ENCODE assay signal across 18 cellular contexts in the genomic region with DNA sequence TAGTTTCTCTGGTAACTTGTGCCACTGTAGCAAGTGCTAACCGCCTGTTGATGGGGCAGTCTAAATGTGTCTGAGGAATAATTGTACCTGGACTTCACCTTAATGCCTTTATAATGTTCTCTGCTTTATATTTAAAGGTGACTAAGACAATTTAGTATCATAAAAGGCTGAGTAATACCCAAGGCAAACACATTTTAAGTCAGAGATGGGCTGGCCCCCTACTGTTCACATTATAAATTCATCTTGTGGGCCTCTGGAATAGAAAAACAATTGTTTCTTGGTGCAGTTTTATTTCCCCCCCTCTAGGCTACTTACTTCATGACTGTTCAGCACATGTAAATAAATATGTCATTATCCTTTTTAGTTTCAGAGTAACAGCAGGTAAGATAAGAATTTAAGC.
DNase-seq lines count a peak whose midpoint lies in the region; ATAC-seq, FAIRE-seq and TF ChIP-seq lines count a peak whose summit lies in the region.
"Had no signal": no experiment of that assay in that cellular context is flagged by ENCODE, and none has a peak within 500 bp of the region (broad histone marks: within the 10 kb centered on the region; RNA-seq: fewer than 3 reads in every experiment).

No MANE protein-coding gene starts in this region.

- FAIRE-seq in bronchial epithelial cell (lab: Jason Lieb, UNC) = no peak
- FAIRE-seq: TTC549 had no signal

- ATAC-seq in GM19455 (IDR thresholded peaks at IDR 0.05; ENCODE audit: unreplicated experiment) = no peak
- ATAC-seq in GM21825 (IDR thresholded peaks at IDR 0.05; ENCODE audit: unreplicated experiment) = no peak
- ATAC-seq in GM21619 (IDR thresholded peaks at IDR 0.05; ENCODE audit: unreplicated experiment) = no peak
- ATAC-seq: natural killer cell treated with Interleukin-12 subunit alpha and Interleukin-12 subunit beta and Interleukin-15 and Interleukin-18, amount 100 ng/mL, for 72 hours had no signal

- H3K36me3 Mint-ChIP-seq in progenitor cell of endocrine pancreas (ENCODE audit: insufficient read depth) = no peaks in the 10 kb centered on the region
- H3K36me3 Mint-ChIP-seq: IgD-negative memory B cell had no signal

- no peaks in the 10 kb centered on the region for H3K36me3 ChIP-seq in bronchial epithelial cell (ENCODE audit: control insufficient read depth, insufficient read depth, low read length)
- H3K36me3 ChIP-seq: SJSA1 had no signal

- no peaks in the 10 kb centered on the region for H3K27me3 Mint-ChIP-seq in progenitor cell of endocrine pancreas
- H3K27me3 Mint-ChIP-seq: natural killer cell treated with Interleukin-12 subunit alpha and Interleukin-12 subunit beta and Interleukin-15 and Interleukin-18, amount 100 ng/mL, for 72 hours had no signal

- H3K27ac Mint-ChIP-seq in progenitor cell of endocrine pancreas = no peak overlapping the region
- H3K27ac Mint-ChIP-seq: activated T-helper 1 cell treated with anti-CD3 and anti-CD28 coated beads, Interleukin-12 subunit alpha, Interleukin-12 subunit beta, Interleukin-2, Interleukin-4 antibody, amounts not matched to agents 30 ng/mL and 10 ng/mL and 1 ng/mL, durations not matched to agents 14 hours and 24 hours and 36 hours; IgD-negative memory B cell; natural killer cell treated with Interleukin-12 subunit alpha and Interleukin-12 subunit beta and Interleukin-15 and Interleukin-18, amount 100 ng/mL, for 72 hours had no signal

- TF ChIP-seq CTCF in bronchial epithelial cell (IDR thresholded peaks at IDR 0.05; ENCODE audit: insufficient read depth, low read length, severe bottlenecking) = no peak
- peak; percentile 35 for TF ChIP-seq CTCF in progenitor cell of endocrine pancreas (IDR thresholded peaks at IDR 0.05; ENCODE audit: unreplicated experiment)

- H3K27me3 ChIP-seq in bronchial epithelial cell (ENCODE audit: control insufficient read depth, insufficient read depth, low read length) = no peaks in the 10 kb centered on the region
- H3K27me3 ChIP-seq: SJSA1 had no signal

- H3K4me1 Mint-ChIP-seq in progenitor cell of endocrine pancreas (ENCODE audit: low read depth) = peaks cover 15% of the 10 kb centered on the region
- H3K4me1 Mint-ChIP-seq: IgD-negative memory B cell had no signal

- no peak overlapping the region for H3K4me3 Mint-ChIP-seq in progenitor cell of endocrine pancreas (ENCODE audit: low read depth)
- H3K4me3 Mint-ChIP-seq: activated T-helper 1 cell treated with anti-CD3 and anti-CD28 coated beads, Interleukin-12 subunit alpha, Interleukin-12 subunit beta, Interleukin-2, Interleukin-4 antibody, amounts not matched to agents 30 ng/mL and 10 ng/mL and 1 ng/mL, durations not matched to agents 14 hours and 24 hours and 36 hours; IgD-negative memory B cell; natural killer cell treated with Interleukin-12 subunit alpha and Interleukin-12 subunit beta and Interleukin-15 and Interleukin-18, amount 100 ng/mL, for 72 hours had no signal

- no peak overlapping the region for H3K4me3 ChIP-seq in bronchial epithelial cell (ENCODE audit: low read depth, low read length)
- H3K4me3 ChIP-seq: SJSA1 had no signal

- H3K9me3 Mint-ChIP-seq in progenitor cell of endocrine pancreas (ENCODE audit: low read depth) = no peaks in the 10 kb centered on the region
- H3K9me3 Mint-ChIP-seq: activated T-helper 1 cell treated with anti-CD3 and anti-CD28 coated beads, Interleukin-12 subunit alpha, Interleukin-12 subunit beta, Interleukin-2, Interleukin-4 antibody, amounts not matched to agents 30 ng/mL and 10 ng/mL and 1 ng/mL, durations not matched to agents 14 hours and 24 hours and 36 hours had no signal

- DNase-seq in NCI-H1436 (lab: John Stamatoyannopoulos, UW) = peak; percentile 13
- DNase-seq in NCI-H1436 treated with DMSO at 0.1 percent for 48 hours (lab: John Stamatoyannopoulos, UW) = no peak
- DNase-seq in NCI-H146 treated with DMSO at 0.1 percent for 48 hours (lab: John Stamatoyannopoulos, UW; ENCODE audit: unreplicated experiment) = peak; percentile 96
- DNase-seq in bronchial epithelial cell (ENCODE audit: low read depth) = peak; percentile 32
- no peak for DNase-seq in progenitor cell of endocrine pancreas (ENCODE audit: low spot score, unreplicated experiment)
- DNase-seq: activated CD4-positive, alpha-beta T cell treated with anti-CD3 and anti-CD28 coated beads, Interleukin-2, amount 50 U/mL, for 48 hours; amniotic stem cell; dermis blood vessel endothelial cell; GOT3; stimulated activated naive CD4-positive, alpha-beta T cell had no signal

Comparison
In these comparisons a context has a peak if more than half of its experiments do, and no peak if none do; other contexts are left out.
1. DNase-seq: peak in NCI-H1436 (single experiment), NCI-H146 treated with DMSO at 0.1 percent for 48 hours (single experiment) and bronchial epithelial cell (single experiment); none in NCI-H1436 treated with DMSO at 0.1 percent for 48 hours (single experiment) and progenitor cell of endocrine pancreas (single experiment).